ENCODE assay signal across 2 cellular contexts in genomic region chr13:102598061-102598460, GRCh38.
TF ChIP-seq lines count a peak whose summit lies in the region.

No MANE protein-coding gene starts in this region.

TF ChIP-seq in SK-N-SH treated with all-trans-retinoic acid at 6 μM for 48 hours, 23 proteins besides CTCF, POLR2A, EP300 and RAD21 (continued from another document):
- TF ChIP-seq CSRNP3 (CRISPR knock-in tag; IDR thresholded peaks at IDR 0.05), result no peak
- TF ChIP-seq ZNF70 (CRISPR knock-in tag; IDR thresholded peaks at IDR 0.05), result no peak
- no peak for TF ChIP-seq PPARA (CRISPR knock-in tag; IDR thresholded peaks at IDR 0.05; ENCODE audit: borderline replicate concordance)
- TF ChIP-seq ZFP30 (CRISPR knock-in tag; IDR thresholded peaks at IDR 0.05), result no peak
- TF ChIP-seq TCF4 (CRISPR knock-in tag; IDR thresholded peaks at IDR 0.05; ENCODE audit: borderline replicate concordance), result no peak
- TF ChIP-seq TSHZ2 (CRISPR knock-in tag; IDR thresholded peaks at IDR 0.05), result no peak
- TF ChIP-seq TOX (CRISPR knock-in tag; IDR thresholded peaks at IDR 0.05; ENCODE audit: borderline replicate concordance), result no peak
- no peak for TF ChIP-seq ZNF565 (CRISPR knock-in tag; conservative IDR thresholded peaks at IDR 0.05; ENCODE audit: low read depth)
- TF ChIP-seq OSR1 (CRISPR knock-in tag; IDR thresholded peaks at IDR 0.05), result no peak

TF ChIP-seq in WTC11, 78 proteins besides CTCF, POLR2A, EP300 and RAD21 (continued from another document):
- TF ChIP-seq AFF4 (CRISPR knock-in tag; IDR thresholded peaks at IDR 0.05; ENCODE audit: borderline replicate concordance) (no peak), NR2C2 (CRISPR knock-in tag; IDR thresholded peaks at IDR 0.05) (no peak)
TF ChIP-seq in WTC11: peak in this region for 0.
